17 cellular contexts compared by ENCODE assay signal in genomic region chr16:6918661-6919060, GRCh38.
DNase-seq lines count a peak whose midpoint lies in the region; ATAC-seq and TF ChIP-seq lines count a peak whose summit lies in the region.
"Had no signal": no experiment of that assay in that cellular context is flagged by ENCODE, and none has a peak within 500 bp of the region (broad histone marks: within the 10 kb centered on the region; RNA-seq: fewer than 3 reads in every experiment).

No MANE protein-coding gene starts in this region.

- in situ Hi-C loops in G401 (cut with HindIII; ENCODE audit: low sequenced_read_pairs): no loop called here

- H3K36me3 ChIP-seq in OCI-LY7 (ENCODE audit: insufficient read depth, low read length): no peaks in the 10 kb centered on the region

- intact Hi-C loops in OCI-LY7 (cut with micrococcal nuclease; ENCODE audit: unreplicated experiment): no loop called here

- POLR2A ChIA-PET in OCI-LY7 (lab: Charles Lee): interaction anchor here (0.7 kb wide), 1 partner anchor 1378 kb away, joined by 6 read pairs; no protein-coding TSS in a partner anchor

- no peak for TF ChIP-seq CTCF in OCI-LY7 (conservative IDR thresholded peaks at IDR 0.05; ENCODE audit: low read length)

- H4K20me1 ChIP-seq in OCI-LY7 (ENCODE audit: insufficient read depth, low read length): no peaks in the 10 kb centered on the region

- CTCF ChIA-PET in OCI-LY7 (lab: Charles Lee; ENCODE audit: unreplicated experiment): no interaction called here

- no peaks in the 10 kb centered on the region for H3K9me3 ChIP-seq in OCI-LY7 (ENCODE audit: low read length)

- no peaks in the 10 kb centered on the region for H3K4me1 ChIP-seq in OCI-LY7 (ENCODE audit: insufficient read depth, low read length, poor library complexity, severe bottlenecking)

- H3K9me2 ChIP-seq in OCI-LY7 (ENCODE audit: insufficient read depth, low read length): no peaks in the 10 kb centered on the region

- H3K4me2 ChIP-seq in OCI-LY7 (ENCODE audit: low read length): no peak overlapping the region

- H2AFZ ChIP-seq in OCI-LY7 (ENCODE audit: low read length): no peak overlapping the region
- H2AFZ ChIP-seq: GM23248 had no signal

- peak; percentile 94 for DNase-seq in G401 (ENCODE audit: low spot score)
- peak; percentile 66 for DNase-seq in NCI-H1694 (lab: John Stamatoyannopoulos, UW)
- peak; percentile 22 for DNase-seq in NCI-H82 treated with DMSO at 0.1 percent for 48 hours (lab: John Stamatoyannopoulos, UW; ENCODE audit: unreplicated experiment)
- peak; percentile 78 for DNase-seq in cerebellum (ENCODE audit: low spot score)
- no peak for DNase-seq in NCI-H2029 treated with DMSO at 0.1 percent for 48 hours (lab: John Stamatoyannopoulos, UW)
- no peak for DNase-seq in OCI-LY7 (ENCODE audit: low spot score)
- DNase-seq: Calu3; CD4-positive, alpha-beta memory T cell; COR-L47; DMS53; EL; GF-D8; GM23248; H7; HCEC 1CT had no signal

- H3K79me2 ChIP-seq in OCI-LY7 (ENCODE audit: insufficient read depth, low read depth, low read length): no peaks in the 10 kb centered on the region

- no peak overlapping the region for H3K4me3 ChIP-seq in OCI-LY7 (ENCODE audit: low read depth, low read length, poor library complexity, severe bottlenecking)
- H3K4me3 ChIP-seq: GM23248 had no signal

- H3K27ac ChIP-seq in OCI-LY7 (ENCODE audit: low read depth, low read length, poor library complexity, severe bottlenecking): no peak overlapping the region
- H3K27ac ChIP-seq: GM23248 had no signal

- BruUV-seq in OCI-LY7 (replicated peaks; lab: Mats Ljungman, UMichigan): no TSS peak

- ATAC-seq in HG03442 (IDR thresholded peaks at IDR 0.05; ENCODE audit: unreplicated experiment) (no peak), GM21786 (IDR thresholded peaks at IDR 0.05; ENCODE audit: unreplicated experiment) (no peak)

Comparison
In these comparisons a context has a peak if more than half of its experiments do, and no peak if none do; other contexts are left out.
1. DNase-seq: peak in G401 (single experiment), NCI-H1694 (single experiment), NCI-H82 treated with DMSO at 0.1 percent for 48 hours (single experiment) and cerebellum (single experiment); none in NCI-H2029 treated with DMSO at 0.1 percent for 48 hours (single experiment) and OCI-LY7 (single experiment).